6 cellular contexts compared by ENCODE assay signal in the genomic region with DNA sequence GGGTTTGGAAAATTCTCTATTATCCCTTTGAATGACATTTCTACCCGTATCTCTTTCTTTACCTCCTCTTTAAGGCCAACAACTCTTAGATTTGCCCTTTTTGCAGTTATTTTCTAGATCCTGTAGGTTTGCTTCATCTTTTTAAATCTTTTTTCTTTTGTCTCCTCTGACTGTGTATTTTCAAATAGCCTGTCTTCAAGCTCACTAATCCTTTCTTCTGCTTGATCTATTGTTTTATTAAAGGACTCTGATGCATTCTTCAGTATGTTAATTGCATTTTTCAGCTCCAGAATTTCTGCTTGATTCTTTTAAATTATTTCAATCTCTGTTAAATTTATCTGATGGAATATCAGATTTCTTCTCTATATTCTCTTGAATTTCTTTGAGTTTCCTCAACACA.
"Had no signal": no experiment of that assay in that cellular context is flagged by ENCODE, and none has a peak within 500 bp of the region (broad histone marks: within the 10 kb centered on the region; RNA-seq: fewer than 3 reads in every experiment).

No MANE protein-coding gene starts in this region.

- H3K27ac ChIP-seq: HL-60 had no signal

- FAIRE-seq: HepG2, HTR-8/SVneo had no signal

- ATAC-seq: HepG2 had no signal

- DNase-seq: IMR-90, KBM-7, KG1 had no signal
